In the genomic region with DNA sequence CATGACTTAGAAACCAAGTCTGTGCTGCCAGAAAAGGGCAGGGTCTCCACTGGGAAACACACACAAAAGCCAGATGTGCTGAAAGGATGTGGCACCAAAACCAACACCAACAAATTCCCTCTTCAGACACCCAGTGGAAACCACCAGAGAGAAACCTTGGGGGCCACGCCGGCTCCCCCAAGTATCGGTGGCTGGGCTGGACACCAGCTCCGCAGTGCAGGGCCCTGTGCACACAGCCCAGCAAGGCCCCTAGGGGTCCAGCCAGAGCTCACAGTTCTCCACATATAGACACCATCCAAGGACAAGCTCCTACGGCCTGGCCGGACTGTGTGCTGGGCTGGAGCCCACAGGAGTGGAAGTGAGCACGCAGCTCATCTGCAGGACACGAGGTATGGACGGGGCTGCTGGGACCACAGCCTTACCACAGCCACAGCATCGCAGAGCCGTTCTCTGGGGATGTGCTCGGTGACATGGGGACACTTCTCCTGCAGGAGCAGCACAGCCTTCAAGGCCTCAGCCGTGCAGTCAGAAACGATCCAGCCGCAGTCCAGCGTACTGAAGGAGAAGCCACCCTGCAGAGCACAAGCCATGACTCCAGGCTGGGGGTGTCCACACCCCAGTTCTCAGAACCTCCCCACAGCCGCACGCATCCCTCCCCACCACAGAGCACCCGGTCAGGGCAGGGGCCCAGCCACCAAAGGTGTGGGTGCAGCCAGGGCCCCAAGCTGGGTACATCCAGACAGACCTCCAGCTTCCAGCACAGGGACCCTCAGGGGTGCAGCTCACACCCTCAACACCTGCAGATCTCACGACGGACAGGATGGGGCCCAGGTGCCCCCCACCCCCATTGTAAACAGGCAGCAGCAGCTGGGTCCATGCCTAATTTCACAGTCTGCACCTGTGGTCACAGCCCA, we compare ENCODE assay signal across 30 cellular contexts. TPM values are rescaled to one million over a fixed set of nuclear protein-coding genes. Genes with fewer than 3 reads are reported as not detected.
DNase-seq lines count a peak whose midpoint lies in the region; ATAC-seq and TF ChIP-seq lines count a peak whose summit lies in the region.
"Had no signal": no experiment of that assay in that cellular context is flagged by ENCODE, and none has a peak within 500 bp of the region (broad histone marks: within the 10 kb centered on the region; RNA-seq: fewer than 3 reads in every experiment).

No MANE protein-coding gene starts in this region.

- TF ChIP-seq CTCF in left ventricle myocardium inferior (IDR thresholded peaks at IDR 0.05; ENCODE audit: borderline replicate concordance) (no peak), RWPE2 (IDR thresholded peaks at IDR 0.05; ENCODE audit: poor library complexity, severe bottlenecking) (no peak), lower lobe of right lung (IDR thresholded peaks at IDR 0.05) (no peak), upper lobe of right lung (IDR thresholded peaks at IDR 0.05) (no peak)

- no peak overlapping the region for H3K27ac ChIP-seq in left ventricle myocardium inferior (replicated peaks)
- H3K27ac ChIP-seq in RWPE2 (ENCODE audit: poor library complexity, severe bottlenecking) = no peak overlapping the region
- H3K27ac ChIP-seq in lower lobe of right lung = no peak overlapping the region
- no peak overlapping the region for H3K27ac ChIP-seq in upper lobe of right lung
- H3K27ac ChIP-seq: skin epidermis had no signal

- DNase-seq in left cardiac atrium = peak; percentile 10
- DNase-seq in left ventricle myocardium inferior = no peak
- peak; percentile 63 for DNase-seq in RWPE2 (ENCODE audit: low spot score)
- peak; percentile 43 for DNase-seq in lower lobe of right lung
- peak; percentile 50 for DNase-seq in upper lobe of right lung
- no peak for DNase-seq in activated T-helper 2 cell treated with anti-CD3 and anti-CD28 coated beads, Interferon-gamma antibody, Interleukin-2, Interleukin-4, amounts not matched to agents 10 μg/mL and 5 μg/mL and 100 μg/mL, durations not matched to agents 14 hours and 24 hours and 36 hours (ENCODE audit: low spot score)
- no peak for DNase-seq in NCI-H146 (lab: John Stamatoyannopoulos, UW)
- DNase-seq: ACHN; activated B cell treated with CpG ODN at 0.5 μM for 24 hours; activated CD4-positive, alpha-beta T cell treated with anti-CD3 and anti-CD28 coated beads, Interleukin-2, amount 50 U/mL, for 1 hour; activated CD8-positive, alpha-beta memory T cell treated with anti-CD3 and anti-CD28 coated beads, Interleukin-2, amount 50 U/mL, for 48 hours; Caco-2; central memory CD4-positive, alpha-beta T cell; dermis blood vessel endothelial cell; DMS79; GF-D8; KG1; MG63; naive thymus-derived CD4-positive, alpha-beta T cell; NCI-H1417 treated with DMSO at 0.1 percent for 48 hours; NCI-H446 treated with DMSO at 0.1 percent for 48 hours; nucleus accumbens; SHP77 treated with DMSO at 0.1 percent for 48 hours had no signal

- H3K27ac Mint-ChIP-seq in activated T-helper 2 cell treated with anti-CD3 and anti-CD28 coated beads, Interferon-gamma antibody, Interleukin-2, Interleukin-4, amounts not matched to agents 10 μg/mL and 5 μg/mL and 100 μg/mL, durations not matched to agents 14 hours and 24 hours and 36 hours = no peak overlapping the region
- H3K27ac Mint-ChIP-seq: activated B cell treated with CpG ODN at 0.5 μM for 24 hours; activated naive CD8-positive, alpha-beta T cell; mesothelial cell of epicardium; type B pancreatic cell had no signal

- peaks cover 1% of the 10 kb centered on the region for H3K4me1 Mint-ChIP-seq in activated T-helper 2 cell treated with anti-CD3 and anti-CD28 coated beads, Interferon-gamma antibody, Interleukin-2, Interleukin-4, amounts not matched to agents 10 μg/mL and 5 μg/mL and 100 μg/mL, durations not matched to agents 14 hours and 24 hours and 36 hours (ENCODE audit: low read depth)
- H3K4me1 Mint-ChIP-seq: activated B cell treated with CpG ODN at 0.5 μM for 24 hours; mesothelial cell of epicardium; naive thymus-derived CD4-positive, alpha-beta T cell had no signal

- no peak overlapping the region for H3K4me3 Mint-ChIP-seq in activated T-helper 2 cell treated with anti-CD3 and anti-CD28 coated beads, Interferon-gamma antibody, Interleukin-2, Interleukin-4, amounts not matched to agents 10 μg/mL and 5 μg/mL and 100 μg/mL, durations not matched to agents 14 hours and 24 hours and 36 hours (ENCODE audit: low read depth)
- H3K4me3 Mint-ChIP-seq: activated B cell treated with CpG ODN at 0.5 μM for 24 hours; activated naive CD8-positive, alpha-beta T cell; mesothelial cell of epicardium; naive thymus-derived CD4-positive, alpha-beta T cell; type B pancreatic cell had no signal

- intact Hi-C loops in left cardiac atrium (cut with DNase I) = no loop called here
- intact Hi-C loops in left ventricle myocardium inferior (cut with micrococcal nuclease) = no loop called here
- intact Hi-C loops in lower lobe of right lung (cut with DNase I) = no loop called here
- intact Hi-C loops in upper lobe of right lung (cut with DNase I) = no loop called here
- intact Hi-C loops in activated T-helper 2 cell treated with anti-CD3 and anti-CD28 coated beads, Interferon-gamma antibody, Interleukin-2, Interleukin-4, amounts not matched to agents 10 μg/mL and 5 μg/mL and 100 μg/mL, durations not matched to agents 14 hours and 24 hours and 36 hours (cut with micrococcal nuclease) = no loop called here

- no peaks in the 10 kb centered on the region for H3K9me3 Mint-ChIP-seq in activated T-helper 2 cell treated with anti-CD3 and anti-CD28 coated beads, Interferon-gamma antibody, Interleukin-2, Interleukin-4, amounts not matched to agents 10 μg/mL and 5 μg/mL and 100 μg/mL, durations not matched to agents 14 hours and 24 hours and 36 hours
- H3K9me3 Mint-ChIP-seq: activated B cell treated with CpG ODN at 0.5 μM for 24 hours; mesothelial cell of epicardium; naive thymus-derived CD4-positive, alpha-beta T cell; type B pancreatic cell had no signal

- H3K4me3 ChIP-seq in left ventricle myocardium inferior (no peak overlapping the region), RWPE2 (ENCODE audit: severe bottlenecking) (no peak overlapping the region), lower lobe of right lung (no peak overlapping the region), upper lobe of right lung (no peak overlapping the region)
- H3K4me3 ChIP-seq: MG63, skin epidermis had no signal

- H3K36me3 Mint-ChIP-seq in activated T-helper 2 cell treated with anti-CD3 and anti-CD28 coated beads, Interferon-gamma antibody, Interleukin-2, Interleukin-4, amounts not matched to agents 10 μg/mL and 5 μg/mL and 100 μg/mL, durations not matched to agents 14 hours and 24 hours and 36 hours (ENCODE audit: low read depth) = peaks cover 35% of the 10 kb centered on the region
- H3K36me3 Mint-ChIP-seq: activated naive CD8-positive, alpha-beta T cell; type B pancreatic cell had no signal

- H3K4me1 ChIP-seq in left ventricle myocardium inferior (peaks cover 19% of the 10 kb centered on the region), RWPE2 (ENCODE audit: insufficient read depth, poor library complexity, severe bottlenecking) (no peaks in the 10 kb centered on the region), lower lobe of right lung (no peaks in the 10 kb centered on the region), upper lobe of right lung (no peaks in the 10 kb centered on the region)
- H3K4me1 ChIP-seq: Caco-2 had no signal

- no peaks in the 10 kb centered on the region for H3K27me3 Mint-ChIP-seq in activated T-helper 2 cell treated with anti-CD3 and anti-CD28 coated beads, Interferon-gamma antibody, Interleukin-2, Interleukin-4, amounts not matched to agents 10 μg/mL and 5 μg/mL and 100 μg/mL, durations not matched to agents 14 hours and 24 hours and 36 hours (ENCODE audit: low read depth)
- H3K27me3 Mint-ChIP-seq: activated B cell treated with CpG ODN at 0.5 μM for 24 hours; activated naive CD8-positive, alpha-beta T cell; naive thymus-derived CD4-positive, alpha-beta T cell; type B pancreatic cell had no signal

- H3K9me3 ChIP-seq in left ventricle myocardium inferior (replicated peaks) (no peaks in the 10 kb centered on the region), RWPE2 (ENCODE audit: severe bottlenecking) (no peaks in the 10 kb centered on the region), lower lobe of right lung (no peaks in the 10 kb centered on the region), upper lobe of right lung (no peaks in the 10 kb centered on the region)
- H3K9me3 ChIP-seq: Caco-2, MG63 had no signal

- H3K36me3 ChIP-seq in left ventricle myocardium inferior (peaks cover 97% of the 10 kb centered on the region), RWPE2 (ENCODE audit: low read depth) (peaks cover 93% of the 10 kb centered on the region), lower lobe of right lung (peaks cover 97% of the 10 kb centered on the region), upper lobe of right lung (peaks cover 86% of the 10 kb centered on the region)

- H3K27me3 ChIP-seq in left ventricle myocardium inferior (ENCODE audit: low read depth) (no peaks in the 10 kb centered on the region), RWPE2 (ENCODE audit: insufficient read depth, poor library complexity, severe bottlenecking) (no peaks in the 10 kb centered on the region), lower lobe of right lung (ENCODE audit: low read depth) (no peaks in the 10 kb centered on the region), upper lobe of right lung (no peaks in the 10 kb centered on the region)
- H3K27me3 ChIP-seq: MG63 had no signal

- ATAC-seq in left cardiac atrium = no peak
- ATAC-seq in RWPE2 (ENCODE audit: low read depth) = no peak
- ATAC-seq in lower lobe of right lung = no peak
- ATAC-seq in upper lobe of right lung = no peak
- ATAC-seq in HG02870 (IDR thresholded peaks at IDR 0.05; ENCODE audit: unreplicated experiment) = no peak
- ATAC-seq: HCT116; naive thymus-derived CD4-positive, alpha-beta T cell had no signal

RNA-seq across cellular contexts. Expression of gene LSS, which starts 21.3 kb away (rescaled TPM):
- 10 to 100 TPM; 66.4 to 66.7 TPM for total RNA-seq in left cardiac atrium
- total RNA-seq in left ventricle myocardium inferior = 52.0 TPM
- 91.0 TPM for total RNA-seq in lower lobe of right lung
- total RNA-seq in upper lobe of right lung = 108 TPM
- total RNA-seq in activated T-helper 2 cell treated with anti-CD3 and anti-CD28 coated beads, Interferon-gamma antibody, Interleukin-2, Interleukin-4, amounts not matched to agents 10 μg/mL and 5 μg/mL and 100 μg/mL, durations not matched to agents 14 hours and 24 hours and 36 hours = 28.5 and 30.5 TPM in 2 replicates

RNA-seq across cellular contexts. Expression of gene SPATC1L, which starts 23.0 kb away (rescaled TPM):
- total RNA-seq in left cardiac atrium (10 to 100 TPM in 1 of 2 donors, 1 to 10 TPM in 1; 10.0 to 11.0 TPM), left ventricle myocardium inferior (7.0 TPM), lower lobe of right lung (8.6 TPM), upper lobe of right lung (4.7 TPM)
- 13.9 and 14.7 TPM in 2 replicates for total RNA-seq in activated T-helper 2 cell treated with anti-CD3 and anti-CD28 coated beads, Interferon-gamma antibody, Interleukin-2, Interleukin-4, amounts not matched to agents 10 μg/mL and 5 μg/mL and 100 μg/mL, durations not matched to agents 14 hours and 24 hours and 36 hours

RNA-seq across cellular contexts. Expression of gene FTCD, which starts 51.9 kb away (rescaled TPM):
- total RNA-seq in left cardiac atrium = 1 to 10 TPM in 1 of 2 donors, under 1 TPM in 1; 0.68 to 1.6 TPM
- 2.2 TPM for total RNA-seq in left ventricle myocardium inferior
- 1.5 TPM for total RNA-seq in lower lobe of right lung
- 0.46 TPM for total RNA-seq in upper lobe of right lung
- 0.14 and 0.23 TPM in 2 replicates for total RNA-seq in activated T-helper 2 cell treated with anti-CD3 and anti-CD28 coated beads, Interferon-gamma antibody, Interleukin-2, Interleukin-4, amounts not matched to agents 10 μg/mL and 5 μg/mL and 100 μg/mL, durations not matched to agents 14 hours and 24 hours and 36 hours
- total RNA-seq: pulmonary artery endothelial cell had no signal

Comparison
In these comparisons a context has a peak if more than half of its experiments do, and no peak if none do; other contexts are left out.
1. DNase-seq: peak in left cardiac atrium (single experiment), RWPE2 (single experiment), lower lobe of right lung (single experiment) and upper lobe of right lung (single experiment); none in left ventricle myocardium inferior (single experiment), activated T-helper 2 cell treated with anti-CD3 and anti-CD28 coated beads, Interferon-gamma antibody, Interleukin-2, Interleukin-4, amounts not matched to agents 10 μg/mL and 5 μg/mL and 100 μg/mL, durations not matched to agents 14 hours and 24 hours and 36 hours (single experiment) and NCI-H146 (single experiment).